ENCODE assay signal across 10 cellular contexts in the genomic region with DNA sequence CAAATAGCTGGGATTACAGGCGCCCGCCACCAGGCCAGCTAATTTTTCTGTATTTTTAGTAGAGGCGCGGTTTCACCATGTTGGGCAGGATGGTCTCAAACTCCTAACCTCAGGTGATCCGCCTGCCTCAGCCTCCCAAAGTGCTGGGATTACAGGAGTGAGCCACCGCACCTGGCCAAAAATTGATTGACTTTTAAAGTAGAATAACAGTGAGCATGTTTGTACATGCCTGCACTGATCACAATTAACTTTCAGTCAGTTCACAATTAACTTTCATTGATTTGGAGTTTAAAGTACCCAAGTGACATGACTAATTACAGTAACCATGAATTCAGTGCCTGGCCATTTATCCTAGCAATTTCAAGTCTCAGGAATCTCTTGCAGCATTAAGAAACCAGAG.
DNase-seq lines count a peak whose midpoint lies in the region; ATAC-seq, FAIRE-seq and TF ChIP-seq lines count a peak whose summit lies in the region.
"Had no signal": no experiment of that assay in that cellular context is flagged by ENCODE, and none has a peak within 500 bp of the region (broad histone marks: within the 10 kb centered on the region; RNA-seq: fewer than 3 reads in every experiment).

No MANE protein-coding gene starts in this region.

- peaks cover 0 to 19% of the 10 kb centered on the region in 2 donors for H3K4me1 ChIP-seq in left lung
- H3K4me1 ChIP-seq in thyroid gland, result peaks cover 3 to 9% of the 10 kb centered on the region in 2 donors
- H3K4me1 ChIP-seq in small intestine (ENCODE audit: control insufficient read depth in 2 of 2, insufficient read depth in 1 of 2, low read depth in 1 of 2, low read length in 1 of 2), result peaks cover 0 to 4% of the 10 kb centered on the region in 2 donors

- CTCF ChIA-PET in activated naive CD4-positive, alpha-beta T cell treated with anti-CD3 and anti-CD28 coated beads, Interleukin-2, amount 10 ng/mL, durations not matched to agents 7 days and 5 days (lab: Charles Lee), result interaction anchor here (1.2 to 1.5 kb wide), 2 partner anchors 61 to 115 kb away, joined by 3 to 4 read pairs; a partner anchor contains a TSS

- no peaks in the 10 kb centered on the region for H3K9me3 Mint-ChIP-seq in activated naive CD4-positive, alpha-beta T cell treated with anti-CD3 and anti-CD28 coated beads, Interleukin-2, amount 10 ng/mL, durations not matched to agents 7 days and 5 days
- no peaks in the 10 kb centered on the region for H3K9me3 Mint-ChIP-seq in activated T-helper 2 cell treated with anti-CD3 and anti-CD28 coated beads, Interferon-gamma antibody, Interleukin-2, Interleukin-4, amounts not matched to agents 10 μg/mL and 5 μg/mL and 100 μg/mL, durations not matched to agents 14 hours and 24 hours and 36 hours

- H3K36me3 Mint-ChIP-seq in activated naive CD4-positive, alpha-beta T cell treated with anti-CD3 and anti-CD28 coated beads, Interleukin-2, amount 10 ng/mL, durations not matched to agents 7 days and 5 days, result peaks cover 14% of the 10 kb centered on the region
- peaks cover 20% of the 10 kb centered on the region for H3K36me3 Mint-ChIP-seq in activated T-helper 2 cell treated with anti-CD3 and anti-CD28 coated beads, Interferon-gamma antibody, Interleukin-2, Interleukin-4, amounts not matched to agents 10 μg/mL and 5 μg/mL and 100 μg/mL, durations not matched to agents 14 hours and 24 hours and 36 hours (ENCODE audit: low read depth)

- no peak for TF ChIP-seq POLR2A in thyroid gland (IDR thresholded peaks at IDR 0.05)

- WGBS in thyroid gland, 2 donors, result 95 to 98% methylated on average over 6 of the region's 6 CpGs
- WGBS in small intestine, 3 donors, result 83 to 91% (median 88%) methylated on average over 6 of the region's 6 CpGs

- intact Hi-C loops in activated T-helper 2 cell treated with anti-CD3 and anti-CD28 coated beads, Interferon-gamma antibody, Interleukin-2, Interleukin-4, amounts not matched to agents 10 μg/mL and 5 μg/mL and 100 μg/mL, durations not matched to agents 14 hours and 24 hours and 36 hours (cut with micrococcal nuclease), result loop anchor here (5.0 kb wide), 1 partner anchor 123 kb away; no protein-coding TSS in a partner anchor
- intact Hi-C loops in left lung (cut with DNase I), result no loop called here
- intact Hi-C loops in thyroid gland (cut with DNase I), result no loop called here

- no peak for ATAC-seq in left lung
- ATAC-seq in GM21423 (IDR thresholded peaks at IDR 0.05; ENCODE audit: unreplicated experiment), result no peak

- H3K27ac ChIP-seq in left lung, result peak overlapping the region; percentile 39 to 80
- peak overlapping the region in 2 of 3 donors; percentile 47 to 66 for H3K27ac ChIP-seq in thyroid gland
- peak overlapping the region in 1 of 2 donors; percentile 81 for H3K27ac ChIP-seq in small intestine (ENCODE audit: low read depth in 1 of 2, low read length in 1 of 2)
- H3K27ac ChIP-seq: C4-2B had no signal

- no peak for TF ChIP-seq CTCF in left lung (IDR thresholded peaks at IDR 0.05)
- no peak for TF ChIP-seq CTCF in thyroid gland (IDR thresholded peaks at IDR 0.05)

- peaks cover 44% of the 10 kb centered on the region for H3K4me1 Mint-ChIP-seq in activated naive CD4-positive, alpha-beta T cell treated with anti-CD3 and anti-CD28 coated beads, Interleukin-2, amount 10 ng/mL, durations not matched to agents 7 days and 5 days
- H3K4me1 Mint-ChIP-seq in activated T-helper 2 cell treated with anti-CD3 and anti-CD28 coated beads, Interferon-gamma antibody, Interleukin-2, Interleukin-4, amounts not matched to agents 10 μg/mL and 5 μg/mL and 100 μg/mL, durations not matched to agents 14 hours and 24 hours and 36 hours (ENCODE audit: low read depth), result peaks cover 44% of the 10 kb centered on the region

- no peak for DNase-seq in activated naive CD4-positive, alpha-beta T cell treated with anti-CD3 and anti-CD28 coated beads, Interleukin-2, amount 10 ng/mL, durations not matched to agents 7 days and 5 days
- no peak for DNase-seq in activated naive CD4-positive, alpha-beta T cell treated with Interleukin-2 at 50 U/mL for 16 hours
- no peak for DNase-seq in activated T-helper 2 cell treated with anti-CD3 and anti-CD28 coated beads, Interferon-gamma antibody, Interleukin-2, Interleukin-4, amounts not matched to agents 10 μg/mL and 5 μg/mL and 100 μg/mL, durations not matched to agents 14 hours and 24 hours and 36 hours (ENCODE audit: low spot score)
- DNase-seq in left lung (no peak), thyroid gland (no peak), small intestine (no peak), SKM-1 (lab: John Stamatoyannopoulos, UW; ENCODE audit: unreplicated experiment) (no peak)

- no peaks in the 10 kb centered on the region for H3K27me3 Mint-ChIP-seq in activated naive CD4-positive, alpha-beta T cell treated with anti-CD3 and anti-CD28 coated beads, Interleukin-2, amount 10 ng/mL, durations not matched to agents 7 days and 5 days
- H3K27me3 Mint-ChIP-seq in activated T-helper 2 cell treated with anti-CD3 and anti-CD28 coated beads, Interferon-gamma antibody, Interleukin-2, Interleukin-4, amounts not matched to agents 10 μg/mL and 5 μg/mL and 100 μg/mL, durations not matched to agents 14 hours and 24 hours and 36 hours (ENCODE audit: low read depth), result no peaks in the 10 kb centered on the region
- H3K27me3 Mint-ChIP-seq: brain had no signal

- H3K27ac Mint-ChIP-seq in activated naive CD4-positive, alpha-beta T cell treated with anti-CD3 and anti-CD28 coated beads, Interleukin-2, amount 10 ng/mL, durations not matched to agents 7 days and 5 days, result peak overlapping the region; percentile 90
- no peak overlapping the region for H3K27ac Mint-ChIP-seq in activated T-helper 2 cell treated with anti-CD3 and anti-CD28 coated beads, Interferon-gamma antibody, Interleukin-2, Interleukin-4, amounts not matched to agents 10 μg/mL and 5 μg/mL and 100 μg/mL, durations not matched to agents 14 hours and 24 hours and 36 hours
- H3K27ac Mint-ChIP-seq: brain had no signal

- peak overlapping the region; percentile 58 for H3K4me3 Mint-ChIP-seq in activated naive CD4-positive, alpha-beta T cell treated with anti-CD3 and anti-CD28 coated beads, Interleukin-2, amount 10 ng/mL, durations not matched to agents 7 days and 5 days
- peak overlapping the region; percentile 76 for H3K4me3 Mint-ChIP-seq in activated T-helper 2 cell treated with anti-CD3 and anti-CD28 coated beads, Interferon-gamma antibody, Interleukin-2, Interleukin-4, amounts not matched to agents 10 μg/mL and 5 μg/mL and 100 μg/mL, durations not matched to agents 14 hours and 24 hours and 36 hours (ENCODE audit: low read depth)
- H3K4me3 Mint-ChIP-seq: brain had no signal

- no peak for FAIRE-seq in small intestine (lab: Jason Lieb, UNC)

- no peaks in the 10 kb centered on the region for H3K36me3 ChIP-seq in left lung
- H3K36me3 ChIP-seq in thyroid gland, result no peaks in the 10 kb centered on the region
- H3K36me3 ChIP-seq in small intestine (ENCODE audit: control insufficient read depth in 2 of 2, insufficient read depth in 2 of 2, low read length in 2 of 2), result no peaks in the 10 kb centered on the region

- H3K4me3 ChIP-seq in left lung (no peak overlapping the region), thyroid gland (replicated peaks in 1 of 3) (no peak overlapping the region), small intestine (ENCODE audit: low read depth in 1 of 2, low read length in 2 of 2) (no peak overlapping the region)

- H3K27me3 ChIP-seq in left lung, result no peaks in the 10 kb centered on the region
- H3K27me3 ChIP-seq in thyroid gland, result no peaks in the 10 kb centered on the region
- H3K27me3 ChIP-seq in small intestine (ENCODE audit: control insufficient read depth in 2 of 2, insufficient read depth in 2 of 2, low read length in 2 of 2), result no peaks in the 10 kb centered on the region

- H3K9me3 ChIP-seq in left lung (no peaks in the 10 kb centered on the region), thyroid gland (no peaks in the 10 kb centered on the region), small intestine (ENCODE audit: control insufficient read depth, low read depth) (no peaks in the 10 kb centered on the region)
